In genomic region chr10:69618746-69619145, GRCh38 we compare ENCODE assay signal across 38 cellular contexts. TPM values are rescaled to one million over a fixed set of nuclear protein-coding genes. Genes with fewer than 3 reads are reported as not detected.
"Had no signal": no experiment of that assay in that cellular context is flagged by ENCODE, and none has a peak within 500 bp of the region (broad histone marks: within the 10 kb centered on the region; RNA-seq: fewer than 3 reads in every experiment).

No MANE protein-coding gene starts in this region.

- H3K27me3 ChIP-seq: adrenal gland, body of pancreas, breast epithelium, cardiac muscle cell had no signal

- H3K9me3 ChIP-seq: adrenal gland, body of pancreas, breast epithelium had no signal

- ATAC-seq: activated CD8-positive, alpha-beta T cell treated with anti-CD3 and anti-CD28 coated beads for 36 hours; activated naive CD4-positive, alpha-beta T cell treated with anti-CD3 and anti-CD28 coated beads, Interleukin-2, amount 50 U/mL, for 72 hours; activated T-cell treated with anti-CD3 and anti-CD28 coated beads, Interleukin-2, amount 50 U/mL, for 4 hours; activated T-cell treated with anti-CD3 and anti-CD28 coated beads, Interleukin-2, amount 50 U/mL, for 72 hours; activated T-helper 17 cell treated with anti-CD3 and anti-CD28 coated beads, Interleukin-2, amount 50 U/mL, for 72 hours; body of pancreas had no signal

- DNase-seq: activated B cell treated with CpG ODN at 0.5 μM for 24 hours; activated CD4-positive, alpha-beta memory T cell treated with anti-CD3 and anti-CD28 coated beads for 36 hours; activated CD4-positive, alpha-beta T cell treated with anti-CD3 and anti-CD28 coated beads for 4 hours; activated CD4-positive, alpha-beta T cell treated with anti-CD3 and anti-CD28 coated beads, Interleukin-2, amount 10 ng/mL, durations not matched to agents 24 days and 14 days; activated CD4-positive, alpha-beta T cell treated with anti-CD3 and anti-CD28 coated beads, Interleukin-2, amount 50 U/mL, for 1 hour; activated CD4-positive, alpha-beta T cell treated with anti-CD3 and anti-CD28 coated beads, Interleukin-2, amount 50 U/mL, for 4 hours; activated CD4-positive, CD25-positive, alpha-beta regulatory T cell treated with anti-CD3 and anti-CD28 coated beads, Interleukin-2, amount 50 U/mL, for 72 hours; activated CD8-positive, alpha-beta memory T cell treated with anti-CD3 and anti-CD28 coated beads, Interleukin-2, amount 50 U/mL, for 4 hours; activated CD8-positive, alpha-beta T cell treated with anti-CD3 and anti-CD28 coated beads for 36 hours; activated effector memory CD4-positive, alpha-beta T cell treated with anti-CD3 and anti-CD28 coated beads, Interleukin-2, amount 50 U/mL, for 16 hours; activated gamma-delta T cell treated with Interleukin-2 at 50 U/mL for 16 hours; activated naive CD4-positive, alpha-beta T cell; activated naive CD4-positive, alpha-beta T cell treated with anti-CD3 and anti-CD28 coated beads for 36 hours; activated naive CD4-positive, alpha-beta T cell treated with anti-CD3 and anti-CD28 coated beads, Interleukin-2, amount 50 U/mL, for 16 hours; activated naive CD8-positive, alpha-beta T cell treated with anti-CD3 and anti-CD28 coated beads for 36 hours; activated T-cell treated with anti-CD3 and anti-CD28 coated beads for 4 hours; activated T-cell treated with anti-CD3 and anti-CD28 coated beads, Interleukin-2, amount 50 U/mL, for 1 hour; activated T-cell treated with anti-CD3 and anti-CD28 coated beads, Interleukin-2, amount 50 U/mL, for 4 hours; activated T-cell treated with anti-CD3 and anti-CD28 coated beads, Interleukin-2, amount 50 U/mL, for 72 hours; adrenal gland; amniotic stem cell; aorta; body of pancreas; brain microvascular endothelial cell; caudate nucleus; cerebellar nuclear complex; T-helper 1 cell; T-helper 2 cell; T-helper 9 cell had no signal

- H3K36me3 ChIP-seq: adrenal gland, brain microvascular endothelial cell, breast epithelium, cardiac muscle cell had no signal

- H3K27ac ChIP-seq: adrenal gland, body of pancreas, brain microvascular endothelial cell, breast epithelium, cardiac muscle cell, VCaP had no signal

- H3K4me1 ChIP-seq: adrenal gland, body of pancreas, breast epithelium had no signal

- H3K4me3 ChIP-seq: adrenal gland, body of pancreas, breast epithelium, cardiac muscle cell had no signal

RNA-seq across cellular contexts. Expression of gene NEUROG3, which starts 45.5 kb away (rescaled TPM):
- total RNA-seq: activated CD4-positive, alpha-beta memory T cell treated with anti-CD3 and anti-CD28 coated beads for 36 hours; activated CD4-positive, alpha-beta T cell treated with anti-CD3 and anti-CD28 coated beads, Interleukin-2, amount 10 ng/mL, durations not matched to agents 24 days and 14 days; activated CD8-positive, alpha-beta memory T cell treated with anti-CD3 and anti-CD28 coated beads for 36 hours; activated naive CD4-positive, alpha-beta T cell treated with anti-CD3 and anti-CD28 coated beads for 36 hours; activated T-cell treated with anti-CD3 and anti-CD28 coated beads, Interleukin-2, amount 50 U/mL, for 4 hours; activated T-helper 1 cell treated with anti-CD3 and anti-CD28 coated beads, Interleukin-12 subunit alpha, Interleukin-12 subunit beta, Interleukin-2, Interleukin-4 antibody, amounts not matched to agents 30 ng/mL and 10 ng/mL and 1 ng/mL, durations not matched to agents 14 hours and 24 hours and 36 hours; aorta; astrocyte; body of pancreas; breast epithelium; cardiac muscle cell; chondrocyte had no signal
- polyA plus RNA-seq: cardiac muscle cell had no signal
